8 cellular contexts compared by ENCODE assay signal in the genomic region with DNA sequence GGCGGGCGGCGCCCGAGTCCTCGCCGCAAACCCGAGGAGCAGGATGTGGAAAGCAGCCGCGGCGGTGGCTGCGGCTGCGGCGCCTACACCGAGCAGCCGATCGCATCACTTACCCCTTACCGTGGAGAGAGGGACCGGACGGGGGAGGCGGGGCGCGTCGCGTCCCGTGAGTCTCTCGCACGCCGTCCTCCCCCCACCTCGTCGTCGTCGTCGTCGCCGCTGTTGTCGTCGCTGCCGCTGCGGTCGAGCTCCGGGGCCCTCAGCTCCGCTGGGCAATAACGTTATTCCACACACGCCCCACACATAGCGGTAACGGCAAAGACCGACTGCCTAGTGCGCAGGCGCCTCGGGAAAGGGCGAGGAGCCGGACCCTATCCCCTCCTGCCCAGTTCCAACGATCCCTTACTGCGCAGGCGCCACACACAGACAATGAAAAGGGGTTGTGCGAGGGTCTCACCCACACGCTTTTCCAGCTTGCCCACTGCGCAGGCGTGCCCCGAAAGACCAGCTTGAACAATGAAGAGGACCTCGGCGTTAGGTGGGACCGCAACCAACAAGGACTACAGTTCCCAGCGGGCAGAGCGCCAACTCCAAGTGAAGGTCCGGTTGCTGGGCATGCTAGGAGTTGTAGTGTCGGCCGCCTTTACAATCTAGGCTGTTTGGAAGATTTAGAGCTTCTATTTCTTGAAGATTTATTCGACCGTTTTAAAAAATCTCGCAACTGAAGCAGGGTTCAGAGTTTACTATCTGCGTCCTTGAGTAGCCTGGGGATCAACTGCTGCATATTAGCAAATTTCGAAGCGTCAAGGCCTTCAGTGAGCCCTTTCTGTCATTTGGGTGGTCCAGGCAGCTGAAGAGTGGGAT. TPM values are rescaled to one million over a fixed set of nuclear protein-coding genes. Genes with fewer than 3 reads are reported as not detected.
DNase-seq lines count a peak whose midpoint lies in the region; TF ChIP-seq lines count a peak whose summit lies in the region.

A gene (minus strand): TSS at position 355 of the 864 bp plus-strand sequence. CDS start 30,001 bp downstream, outside the sequence.

- H3K9me3 ChIP-seq in ovary: no peaks in the 10 kb centered on the region
- H3K9me3 ChIP-seq in thyroid gland: no peaks in the 10 kb centered on the region

- H3K4me3 ChIP-seq in NB4 (ENCODE audit: low read depth, low read length) (peak within 1 kb of the TSS; percentile 78), ovary (peak within 1 kb of the TSS; percentile 66), thyroid gland (replicated peaks in 1 of 3) (peak within 1 kb of the TSS; percentile 70 to 79 (median 77))

- H3K27ac Mint-ChIP-seq in HFFc6: peak within 1 kb of the TSS; percentile 98
- peak within 1 kb of the TSS; percentile 99 for H3K27ac Mint-ChIP-seq in activated naive CD8-positive, alpha-beta T cell

- TF ChIP-seq EP300 in ovary (IDR thresholded peaks at IDR 0.05): no peak

- H3K36me3 Mint-ChIP-seq in HFFc6 (ENCODE audit: low read depth): peaks cover 14% of the 10 kb centered on the region
- H3K36me3 Mint-ChIP-seq in activated naive CD8-positive, alpha-beta T cell: no peaks in the 10 kb centered on the region

- H3K4me3 Mint-ChIP-seq in HFFc6: peak within 1 kb of the TSS; percentile 98
- H3K4me3 Mint-ChIP-seq in activated naive CD8-positive, alpha-beta T cell: peak within 1 kb of the TSS; percentile 100

- peak; percentile 46 for TF ChIP-seq POLR2A in NB4 (IDR thresholded peaks at IDR 0.05; ENCODE audit: extremely low read depth, insufficient read length)
- peak; percentile 72 for TF ChIP-seq POLR2A in ovary (IDR thresholded peaks at IDR 0.05)
- peak; percentile 53 to 84 for TF ChIP-seq POLR2A in thyroid gland (IDR thresholded peaks at IDR 0.05)

- intact Hi-C loops in head of caudate nucleus (cut with DNase I) (loop anchor here (2.0 to 10.0 kb wide), 2 partner anchors 62 to 800 kb away; a partner anchor contains a TSS), ovary (cut with DNase I) (no loop called here), thyroid gland (cut with DNase I) (no loop called here)

- no peaks in the 10 kb centered on the region for H3K9me3 Mint-ChIP-seq in HFFc6
- H3K9me3 Mint-ChIP-seq in activated naive CD8-positive, alpha-beta T cell (ENCODE audit: low read depth): no peaks in the 10 kb centered on the region

- H3K4me1 Mint-ChIP-seq in HFFc6 (ENCODE audit: low read depth): peaks cover 39% of the 10 kb centered on the region
- peaks cover 52% of the 10 kb centered on the region for H3K4me1 Mint-ChIP-seq in activated naive CD8-positive, alpha-beta T cell (ENCODE audit: low read depth)

- WGBS in ovary, 3 donors: 0 to 1% (median 0%) methylated on average over 56 to 74 of the region's 74 CpGs
- 0 to 1% methylated on average over 18 to 24 of the region's 74 CpGs for WGBS in thyroid gland, 2 donors

- H3K27me3 ChIP-seq in ovary: no peaks in the 10 kb centered on the region
- H3K27me3 ChIP-seq in thyroid gland: no peaks in the 10 kb centered on the region

- H3K36me3 ChIP-seq in ovary (no peaks in the 10 kb centered on the region), thyroid gland (no peaks in the 10 kb centered on the region)

- H3K4me1 ChIP-seq in ovary (ENCODE audit: insufficient read depth) (peaks cover 2% of the 10 kb centered on the region), thyroid gland (peaks cover 28 to 33% of the 10 kb centered on the region in 2 donors)

- peak within 1 kb of the TSS; percentile 82 to 96 for H3K27ac ChIP-seq in ovary
- peak within 1 kb of the TSS; percentile 95 to 99 (median 99) for H3K27ac ChIP-seq in thyroid gland

- peak; percentile 83 for DNase-seq in GM04504 (ENCODE audit: low read depth)
- DNase-seq in HFFc6: peak; percentile 89
- peak; percentile 98 for DNase-seq in NB4 (ENCODE audit: low read depth)
- peak; percentile 100 for DNase-seq in SKM-1 (lab: John Stamatoyannopoulos, UW; ENCODE audit: unreplicated experiment)
- DNase-seq in head of caudate nucleus: peak; percentile 88 to 98 (median 94)
- peak; percentile 96 to 97 (median 97) for DNase-seq in ovary
- DNase-seq in thyroid gland: peak; percentile 93 to 95

- H3K27me3 Mint-ChIP-seq in HFFc6 (ENCODE audit: insufficient read depth): peaks cover 2% of the 10 kb centered on the region
- no peaks in the 10 kb centered on the region for H3K27me3 Mint-ChIP-seq in activated naive CD8-positive, alpha-beta T cell

- TF ChIP-seq CTCF in HFFc6 (IDR thresholded peaks at IDR 0.05): 0 out of 2 replicates have a peak, but pooled peaks have one; percentile 3
- no peak for TF ChIP-seq CTCF in NB4 (IDR thresholded peaks at IDR 0.05; ENCODE audit: low read depth, low read length)
- TF ChIP-seq CTCF in ovary (IDR thresholded peaks at IDR 0.05): peak in 1 of 3 donors; percentile 11
- no peak for TF ChIP-seq CTCF in thyroid gland (IDR thresholded peaks at IDR 0.05)

RNA-seq across cellular contexts. Expression of the gene that starts here (rescaled TPM):
- total RNA-seq in HFFc6 (2021; fragmentation: NEBNext Ultra II Directional; extraction: Animal tissue kit (Norgen Biotek cat#: 25700)): 100 to 1,000 TPM in 5 of 6 experiments, 10 to 100 TPM in 1; 98.6 to 131 (median 117) TPM
- total RNA-seq in ovary (10 to 100 TPM; 30.7 to 66.4 (median 54.2) TPM), thyroid gland (10 to 100 TPM; 62.8 to 93.8 (median 75.3) TPM)
- polyA plus RNA-seq in ovary: 10 to 100 TPM; 16.4 to 25.6 TPM

Comparison
In these comparisons a context has a peak if more than half of its experiments do, and no peak if none do; other contexts are left out.
1. Peak in every context shown above with its lines: DNase-seq, H3K4me3 ChIP-seq and H3K27ac ChIP-seq.